ENCODE assay signal across 8 cellular contexts in the genomic region with DNA sequence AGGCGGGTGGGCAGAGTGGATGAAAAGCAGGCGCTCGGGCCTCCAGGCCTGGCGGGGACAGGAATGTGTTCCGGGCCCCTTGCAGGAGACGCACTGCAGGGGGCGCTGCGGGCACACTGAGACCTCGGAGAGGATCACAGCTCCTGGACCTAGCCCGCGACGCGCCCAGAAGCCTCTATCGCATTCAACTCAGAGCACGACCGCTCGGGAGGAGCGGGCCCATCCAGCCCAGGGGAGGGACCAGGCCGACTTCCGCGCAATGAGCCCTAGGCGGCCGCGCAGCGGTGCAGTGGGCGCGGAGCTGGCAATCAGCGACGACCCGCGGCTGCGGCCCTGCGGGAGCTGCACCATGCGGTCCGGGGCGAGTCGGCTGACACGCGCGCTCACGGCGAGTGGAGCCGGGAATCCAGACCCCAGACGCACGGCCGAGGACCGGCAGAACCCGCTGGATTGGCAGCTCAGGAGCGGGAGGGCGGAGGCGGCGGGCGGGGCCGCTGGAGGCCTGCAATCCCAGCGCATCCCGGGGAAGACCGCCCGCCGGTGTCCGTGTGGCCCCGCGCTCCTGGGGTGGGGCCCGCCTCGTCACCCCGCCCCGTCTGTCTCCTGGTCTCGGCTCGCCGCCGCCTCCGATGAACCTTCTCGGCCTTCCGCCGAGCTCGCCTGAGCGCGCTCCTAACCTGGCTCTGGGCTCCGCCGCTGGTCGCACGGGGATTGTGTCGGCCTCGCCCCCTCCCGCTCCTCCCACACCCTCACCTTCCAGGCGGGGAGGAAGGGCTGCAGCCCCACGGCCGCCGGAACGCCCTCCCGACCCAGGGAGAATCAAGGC. TPM values are rescaled to one million over a fixed set of nuclear protein-coding genes. Genes with fewer than 3 reads are reported as not detected.
A peak's percentile ranks its signal among the peaks of the same experiment; 100 is the strongest.
DNase-seq lines count a peak whose midpoint lies in the region; ATAC-seq and TF ChIP-seq lines count a peak whose summit lies in the region.

No MANE protein-coding gene starts in this region.

- no peaks in the 10 kb centered on the region for H3K27me3 ChIP-seq in esophagus (ENCODE audit: control insufficient read depth in 1 of 2, insufficient read depth in 2 of 2, low read length in 2 of 2)
- H3K27me3 ChIP-seq in mucosa of stomach (ENCODE audit: control insufficient read depth, insufficient read depth, low read length), result peaks cover 4% of the 10 kb centered on the region

- H3K36me3 ChIP-seq in esophagus (ENCODE audit: control insufficient read depth in 2 of 2, insufficient read depth in 2 of 2, low read length in 1 of 2), result no peaks in the 10 kb centered on the region
- H3K36me3 ChIP-seq in mucosa of stomach (ENCODE audit: control insufficient read depth, insufficient read depth, low read length), result no peaks in the 10 kb centered on the region

- H3K4me1 ChIP-seq in esophagus (ENCODE audit: control insufficient read depth in 2 of 2, insufficient read depth in 2 of 2, low read length in 1 of 2), result peaks cover 8 to 17% of the 10 kb centered on the region in 2 donors
- peaks cover 25% of the 10 kb centered on the region for H3K4me1 ChIP-seq in mucosa of stomach (ENCODE audit: control insufficient read depth, insufficient read depth, low read length)

- ATAC-seq in GM21619 (IDR thresholded peaks at IDR 0.05; ENCODE audit: unreplicated experiment), result peak; percentile 85

- H3K9me3 ChIP-seq in esophagus (ENCODE audit: control insufficient read depth in 2 of 2, insufficient read depth in 1 of 2, low read depth in 1 of 2, low read length in 1 of 2) (peaks cover 0 to 4% of the 10 kb centered on the region in 2 donors), mucosa of stomach (ENCODE audit: control insufficient read depth, low read length) (no peaks in the 10 kb centered on the region)

- peak overlapping the region; percentile 81 for H3K9ac ChIP-seq in mucosa of stomach (ENCODE audit: low read length)

- peak; percentile 98 for TF ChIP-seq RAD21 in Ishikawa (IDR thresholded peaks at IDR 0.05; ENCODE audit: low read depth)

- WGBS in esophagus, 2 donors, result 0% methylated on average over 84 to 90 of the region's 90 CpGs

- H3K4me3 ChIP-seq in esophagus (ENCODE audit: low read depth in 1 of 2, low read length in 2 of 2) (peak overlapping the region; percentile 52 to 59), mucosa of stomach (ENCODE audit: low read length) (peak overlapping the region; percentile 77)

- no peak for TF ChIP-seq EP300 in Ishikawa (IDR thresholded peaks at IDR 0.05; ENCODE audit: borderline replicate concordance)

- H3K27ac ChIP-seq in esophagus (ENCODE audit: low read depth in 2 of 2, low read length in 1 of 2), result peak overlapping the region; percentile 80 to 86

- DNase-seq in DMS79 (lab: John Stamatoyannopoulos, UW) (peak; percentile 67), OCI-M1 (lab: John Stamatoyannopoulos, UW) (peak; percentile 97), activated T-cell treated with anti-CD3 and anti-CD28 coated beads for 48 hours (ENCODE audit: low read depth) (peak; percentile 94)
- peak; percentile 98 for DNase-seq in stimulated activated CD8-positive, alpha-beta memory T cell treated with anti-CD3 and anti-CD28 coated beads, Interleukin-4, amount 100 ng/mL, for 48 hours

TF ChIP-seq in Ishikawa, 13 proteins besides CTCF, POLR2A, EP300 and RAD21:
- TF ChIP-seq, protein P1, sequence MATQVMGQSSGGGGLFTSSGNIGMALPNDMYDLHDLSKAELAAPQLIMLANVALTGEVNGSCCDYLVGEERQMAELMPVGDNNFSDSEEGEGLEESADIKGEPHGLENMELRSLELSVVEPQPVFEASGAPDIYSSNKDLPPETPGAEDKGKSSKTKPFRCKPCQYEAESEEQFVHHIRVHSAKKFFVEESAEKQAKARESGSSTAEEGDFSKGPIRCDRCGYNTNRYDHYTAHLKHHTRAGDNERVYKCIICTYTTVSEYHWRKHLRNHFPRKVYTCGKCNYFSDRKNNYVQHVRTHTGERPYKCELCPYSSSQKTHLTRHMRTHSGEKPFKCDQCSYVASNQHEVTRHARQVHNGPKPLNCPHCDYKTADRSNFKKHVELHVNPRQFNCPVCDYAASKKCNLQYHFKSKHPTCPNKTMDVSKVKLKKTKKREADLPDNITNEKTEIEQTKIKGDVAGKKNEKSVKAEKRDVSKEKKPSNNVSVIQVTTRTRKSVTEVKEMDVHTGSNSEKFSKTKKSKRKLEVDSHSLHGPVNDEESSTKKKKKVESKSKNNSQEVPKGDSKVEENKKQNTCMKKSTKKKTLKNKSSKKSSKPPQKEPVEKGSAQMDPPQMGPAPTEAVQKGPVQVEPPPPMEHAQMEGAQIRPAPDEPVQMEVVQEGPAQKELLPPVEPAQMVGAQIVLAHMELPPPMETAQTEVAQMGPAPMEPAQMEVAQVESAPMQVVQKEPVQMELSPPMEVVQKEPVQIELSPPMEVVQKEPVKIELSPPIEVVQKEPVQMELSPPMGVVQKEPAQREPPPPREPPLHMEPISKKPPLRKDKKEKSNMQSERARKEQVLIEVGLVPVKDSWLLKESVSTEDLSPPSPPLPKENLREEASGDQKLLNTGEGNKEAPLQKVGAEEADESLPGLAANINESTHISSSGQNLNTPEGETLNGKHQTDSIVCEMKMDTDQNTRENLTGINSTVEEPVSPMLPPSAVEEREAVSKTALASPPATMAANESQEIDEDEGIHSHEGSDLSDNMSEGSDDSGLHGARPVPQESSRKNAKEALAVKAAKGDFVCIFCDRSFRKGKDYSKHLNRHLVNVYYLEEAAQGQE (IDR thresholded peaks at IDR 0.05; ENCODE audit: low read depth), result no peak
- TF ChIP-seq TCF12 (IDR thresholded peaks at IDR 0.05; ENCODE audit: low read depth), result peak; percentile 63; the same call in 1 of the 2 replicates
- peak; percentile 5; the same call in 1 of the 2 replicates for TF ChIP-seq EGR1 (IDR thresholded peaks at IDR 0.05)
- TF ChIP-seq FOXM1 (IDR thresholded peaks at IDR 0.05; ENCODE audit: borderline replicate concordance, low read depth), result no peak
- 0 out of 2 replicates have a peak, but pooled peaks have one; percentile 8 for TF ChIP-seq CREB1 (IDR thresholded peaks at IDR 0.05; ENCODE audit: low read depth)
- TF ChIP-seq, protein P2, sequence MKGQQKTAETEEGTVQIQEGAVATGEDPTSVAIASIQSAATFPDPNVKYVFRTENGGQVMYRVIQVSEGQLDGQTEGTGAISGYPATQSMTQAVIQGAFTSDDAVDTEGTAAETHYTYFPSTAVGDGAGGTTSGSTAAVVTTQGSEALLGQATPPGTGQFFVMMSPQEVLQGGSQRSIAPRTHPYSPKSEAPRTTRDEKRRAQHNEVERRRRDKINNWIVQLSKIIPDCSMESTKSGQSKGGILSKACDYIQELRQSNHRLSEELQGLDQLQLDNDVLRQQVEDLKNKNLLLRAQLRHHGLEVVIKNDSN (IDR thresholded peaks at IDR 0.05), result peak; percentile 14
- no peak; the same call in none of the 2 replicates for TF ChIP-seq NFIC (IDR thresholded peaks at IDR 0.05)
- no peak; the same call in 1 of the 2 replicates for TF ChIP-seq CEBPB (IDR thresholded peaks at IDR 0.05)
- peak; percentile 55 for TF ChIP-seq TAF1 (IDR thresholded peaks at IDR 0.05; ENCODE audit: low read depth)
- TF ChIP-seq YY1 (IDR thresholded peaks at IDR 0.05; ENCODE audit: low read depth), result peak; percentile 33; the same call in 1 of the 2 replicates
- TF ChIP-seq, protein P3, sequence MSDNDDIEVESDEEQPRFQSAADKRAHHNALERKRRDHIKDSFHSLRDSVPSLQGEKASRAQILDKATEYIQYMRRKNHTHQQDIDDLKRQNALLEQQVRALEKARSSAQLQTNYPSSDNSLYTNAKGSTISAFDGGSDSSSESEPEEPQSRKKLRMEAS (IDR thresholded peaks at IDR 0.05), result peak; percentile 86
- peak; percentile 79 for TF ChIP-seq TEAD4 (IDR thresholded peaks at IDR 0.05)
- TF ChIP-seq ZBTB7A (IDR thresholded peaks at IDR 0.05; ENCODE audit: low read depth), result peak; percentile 85

RNA-seq across cellular contexts. Expression of a gene that starts 33.5 kb away (rescaled TPM):
- polyA plus RNA-seq in esophagus, result under 1 TPM; 0.04 to 0.32 TPM

Comparison
In these comparisons a context has a peak if more than half of its experiments do, and no peak if none do; other contexts are left out.
1. Peak in every context shown above with its lines: DNase-seq, ATAC-seq, H3K4me3 ChIP-seq and H3K27ac ChIP-seq.